11 cellular contexts compared by ENCODE assay signal in the genomic region with DNA sequence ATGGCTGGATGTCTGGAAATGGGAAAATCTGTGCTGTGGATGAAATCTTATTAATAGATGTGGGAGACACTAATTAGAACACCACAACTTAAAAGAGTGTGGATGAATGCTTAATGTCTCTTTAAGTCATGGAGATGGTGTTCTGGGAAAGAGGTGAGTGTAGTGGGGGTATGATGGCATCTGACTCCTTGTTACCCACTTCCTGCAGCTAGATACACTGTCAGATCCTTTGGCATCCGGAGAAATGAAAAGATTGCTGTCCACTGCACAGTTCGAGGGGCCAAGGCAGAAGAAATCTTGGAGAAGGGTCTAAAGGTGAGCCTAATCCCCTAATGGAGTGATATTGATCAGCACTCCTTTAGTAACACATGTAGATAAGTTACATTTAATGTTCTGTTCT. TPM values are rescaled to one million over a fixed set of nuclear protein-coding genes. Genes with fewer than 3 reads are reported as not detected.
A peak's percentile ranks its signal among the peaks of the same experiment; 100 is the strongest.
DNase-seq lines count a peak whose midpoint lies in the region; ATAC-seq and TF ChIP-seq lines count a peak whose summit lies in the region.
"Had no signal": no experiment of that assay in that cellular context is flagged by ENCODE, and none has a peak within 500 bp of the region (broad histone marks: within the 10 kb centered on the region; RNA-seq: fewer than 3 reads in every experiment).

No MANE protein-coding gene starts in this region.

- H3K36me3 Mint-ChIP-seq in MCF 10A (ENCODE audit: insufficient read depth, unreplicated experiment), result peaks cover 73% of the 10 kb centered on the region
- peaks cover 69% of the 10 kb centered on the region for H3K36me3 Mint-ChIP-seq in activated CD8-positive, alpha-beta T cell treated with anti-CD3 and anti-CD28 coated beads for 36 hours (ENCODE audit: low read depth)

- no peaks in the 10 kb centered on the region for H3K9me3 Mint-ChIP-seq in MCF 10A (ENCODE audit: unreplicated experiment)
- no peaks in the 10 kb centered on the region for H3K9me3 Mint-ChIP-seq in activated CD8-positive, alpha-beta T cell treated with anti-CD3 and anti-CD28 coated beads for 36 hours

- peak overlapping the region; percentile 39 for H3K27ac Mint-ChIP-seq in MCF 10A (ENCODE audit: low read depth, unreplicated experiment)
- H3K27ac Mint-ChIP-seq in activated CD8-positive, alpha-beta T cell treated with anti-CD3 and anti-CD28 coated beads for 36 hours, result peak overlapping the region; percentile 98

- peaks cover 40% of the 10 kb centered on the region for H3K4me1 Mint-ChIP-seq in MCF 10A (ENCODE audit: insufficient read depth, unreplicated experiment)
- H3K4me1 Mint-ChIP-seq in activated CD8-positive, alpha-beta T cell treated with anti-CD3 and anti-CD28 coated beads for 36 hours (ENCODE audit: low read depth), result peaks cover 60% of the 10 kb centered on the region

- ATAC-seq in activated CD8-positive, alpha-beta T cell treated with anti-CD3 and anti-CD28 coated beads for 36 hours, result no peak

- peak overlapping the region; percentile 88 for H3K4me3 Mint-ChIP-seq in MCF 10A (ENCODE audit: unreplicated experiment)
- H3K4me3 Mint-ChIP-seq in activated CD8-positive, alpha-beta T cell treated with anti-CD3 and anti-CD28 coated beads for 36 hours, result peak overlapping the region; percentile 95

- POLR2A ChIA-PET in MCF 10A (lab: Yijun Ruan, JAX), result interaction anchor here (0.6 to 5.0 kb wide), 7 partner anchors 51 to 264 kb away, joined by 3 to 95 read pairs (median 5); partner anchors contain the start of genes ELOA and ID3
- POLR2A ChIA-PET in activated CD8-positive, alpha-beta T cell treated with anti-CD3 and anti-CD28 coated beads for 36 hours (lab: Charles Lee), result interaction anchor here (1.1 to 4.3 kb wide), 4 partner anchors 9 to 148 kb away, joined by 3 to 24 read pairs (median 6); partner anchors contain the start of gene ELOA

- no peak for TF ChIP-seq EP300 in suprapubic skin (IDR thresholded peaks at IDR 0.05)

- peaks cover 69% of the 10 kb centered on the region for H3K79me2 ChIP-seq in hepatocyte

- no peaks in the 10 kb centered on the region for H3K9me3 ChIP-seq in breast epithelium
- H3K9me3 ChIP-seq in hepatocyte (ENCODE audit: low read depth), result no peaks in the 10 kb centered on the region
- no peaks in the 10 kb centered on the region for H3K9me3 ChIP-seq in suprapubic skin
- no peaks in the 10 kb centered on the region for H3K9me3 ChIP-seq in thyroid gland

- H3K27ac ChIP-seq in breast epithelium, result peak overlapping the region in 1 of 2 donors; percentile 29
- H3K27ac ChIP-seq in hepatocyte, result no peak overlapping the region
- no peak overlapping the region for H3K27ac ChIP-seq in suprapubic skin
- no peak overlapping the region for H3K27ac ChIP-seq in thyroid gland

- H2AFZ ChIP-seq in hepatocyte, result no peak overlapping the region

- H3K27me3 ChIP-seq in breast epithelium, result no peaks in the 10 kb centered on the region
- no peaks in the 10 kb centered on the region for H3K27me3 ChIP-seq in hepatocyte
- H3K27me3 ChIP-seq in suprapubic skin, result no peaks in the 10 kb centered on the region
- H3K27me3 ChIP-seq in thyroid gland, result no peaks in the 10 kb centered on the region

- WGBS in hepatocyte (ENCODE audit: low lambda C conversion rate, missing lambda C conversion rate), result 74% methylated on average over 2 of the region's 2 CpGs
- WGBS in suprapubic skin, result 66% methylated on average over 2 of the region's 2 CpGs
- WGBS in thyroid gland, 2 donors, result 68 to 69% methylated on average over 2 of the region's 2 CpGs

- H3K4me1 ChIP-seq in breast epithelium, result peaks cover 0 to 18% of the 10 kb centered on the region in 2 donors
- peaks cover 26% of the 10 kb centered on the region for H3K4me1 ChIP-seq in hepatocyte (ENCODE audit: insufficient read depth)
- H3K4me1 ChIP-seq in suprapubic skin, result peaks cover 50% of the 10 kb centered on the region
- H3K4me1 ChIP-seq in thyroid gland, result peaks cover 10 to 24% of the 10 kb centered on the region in 2 donors

- no peak for TF ChIP-seq CTCF in MCF 10A (IDR thresholded peaks at IDR 0.05; ENCODE audit: unreplicated experiment)
- TF ChIP-seq CTCF in breast epithelium (IDR thresholded peaks at IDR 0.05), result no peak
- TF ChIP-seq CTCF in activated CD8-positive, alpha-beta T cell treated with anti-CD3 and anti-CD28 coated beads for 36 hours (IDR thresholded peaks at IDR 0.05), result no peak
- no peak for TF ChIP-seq CTCF in hepatocyte (IDR thresholded peaks at IDR 0.05; ENCODE audit: poor library complexity)
- no peak for TF ChIP-seq CTCF in suprapubic skin (IDR thresholded peaks at IDR 0.05)
- TF ChIP-seq CTCF in thyroid gland (IDR thresholded peaks at IDR 0.05), result no peak

- no peaks in the 10 kb centered on the region for H3K36me3 ChIP-seq in breast epithelium
- no peaks in the 10 kb centered on the region for H3K36me3 ChIP-seq in hepatocyte (replicated peaks; ENCODE audit: insufficient read depth, low read depth)
- H3K36me3 ChIP-seq in suprapubic skin, result peaks cover 52% of the 10 kb centered on the region
- peaks cover 42 to 47% of the 10 kb centered on the region in 2 donors for H3K36me3 ChIP-seq in thyroid gland

- no peaks in the 10 kb centered on the region for H3K27me3 Mint-ChIP-seq in MCF 10A (ENCODE audit: insufficient read depth, unreplicated experiment)
- no peaks in the 10 kb centered on the region for H3K27me3 Mint-ChIP-seq in activated CD8-positive, alpha-beta T cell treated with anti-CD3 and anti-CD28 coated beads for 36 hours

- no peak for DNase-seq in MCF 10A (ENCODE audit: unreplicated experiment)
- no peak for DNase-seq in breast epithelium (ENCODE audit: low spot score in 2 of 2)
- no peak for DNase-seq in activated CD8-positive, alpha-beta T cell treated with anti-CD3 and anti-CD28 coated beads for 36 hours
- no peak for DNase-seq in hepatocyte (ENCODE audit: low spot score)
- no peak for DNase-seq in suprapubic skin (ENCODE audit: low spot score in 2 of 2)
- no peak for DNase-seq in retina
- no peak for DNase-seq in thyroid gland
- DNase-seq in NCI-H1694 (lab: John Stamatoyannopoulos, UW), result no peak
- DNase-seq: effector CD4-positive, alpha-beta T cell; midbrain; NCI-H2081 treated with DMSO at 0.1 percent for 48 hours had no signal

- intact Hi-C loops in MCF 10A (cut with micrococcal nuclease), result no loop called here
- intact Hi-C loops in breast epithelium (cut with DNase I; ENCODE audit: low total_unique reads), result no loop called here
- intact Hi-C loops in activated CD8-positive, alpha-beta T cell treated with anti-CD3 and anti-CD28 coated beads for 36 hours (cut with micrococcal nuclease), result no loop called here
- intact Hi-C loops in thyroid gland (cut with DNase I), result loop anchor here (10.0 kb wide), 1 partner anchor 51 kb away; the partner anchor contains the start of gene ELOA

- no peaks in the 10 kb centered on the region for H3K9me2 ChIP-seq in hepatocyte (replicated peaks; ENCODE audit: insufficient read depth)

- CTCF ChIA-PET in MCF 10A (lab: Yijun Ruan, JAX), result interaction anchor here (1.2 kb wide), 3 partner anchors 9 to 78 kb away, joined by 3 to 4 read pairs (median 3); no protein-coding TSS in a partner anchor
- CTCF ChIA-PET in activated CD8-positive, alpha-beta T cell treated with anti-CD3 and anti-CD28 coated beads for 36 hours (lab: Charles Lee), result no interaction called here

- peak overlapping the region in 1 of 3 donors; percentile 79 for H3K4me3 ChIP-seq in breast epithelium
- H3K4me3 ChIP-seq in hepatocyte, result peak overlapping the region; percentile 94
- peak overlapping the region; percentile 87 for H3K4me3 ChIP-seq in suprapubic skin
- no peak overlapping the region for H3K4me3 ChIP-seq in thyroid gland (replicated peaks in 1 of 3)

- TF ChIP-seq POLR2A in breast epithelium (IDR thresholded peaks at IDR 0.05) (no peak), suprapubic skin (IDR thresholded peaks at IDR 0.05) (no peak), thyroid gland (IDR thresholded peaks at IDR 0.05) (no peak)

- peak overlapping the region; percentile 94 for H3K4me2 ChIP-seq in hepatocyte

- H4K20me1 ChIP-seq in hepatocyte (ENCODE audit: insufficient read depth, poor library complexity, severe bottlenecking), result peaks cover 64% of the 10 kb centered on the region

- BruUV-seq in MCF 10A (replicated peaks; lab: Mats Ljungman, UMichigan), result no TSS peak

RNA-seq across cellular contexts. Expression of gene RPL11, which starts 2.0 kb away (rescaled TPM):
- total RNA-seq in MCF 10A (2022) (1,201 and 1,563 TPM in 2 replicates), breast epithelium (1,000 to 10,000 TPM; 1,191 to 1,487 (median 1,340) TPM), hepatocyte (828 and 862 TPM in 2 replicates), suprapubic skin (1,000 to 10,000 TPM in 3 of 4 donors, 100 to 1,000 TPM in 1; 864 to 1,286 (median 1,238) TPM), thyroid gland (1,000 to 10,000 TPM in 1 of 4 donors, 100 to 1,000 TPM in 3; 669 to 1,720 (median 801) TPM)
- total RNA-seq in activated CD8-positive, alpha-beta T cell treated with anti-CD3 and anti-CD28 coated beads for 36 hours, result 1,000 to 10,000 TPM; 1,493 to 1,569 TPM
- 526 and 593 TPM in 2 replicates for polyA plus RNA-seq in hepatocyte

RNA-seq across cellular contexts. Expression of gene ELOA, which starts 49.7 kb away (rescaled TPM):
- total RNA-seq in MCF 10A (2022) (68.3 and 69.1 TPM in 2 replicates), breast epithelium (10 to 100 TPM; 30.3 to 61.9 (median 32.8) TPM), hepatocyte (25.6 and 28.3 TPM in 2 replicates), suprapubic skin (10 to 100 TPM; 38.2 to 58.2 (median 42.8) TPM), thyroid gland (10 to 100 TPM; 33.3 to 49.9 (median 40.5) TPM)
- total RNA-seq in activated CD8-positive, alpha-beta T cell treated with anti-CD3 and anti-CD28 coated beads for 36 hours, result 10 to 100 TPM; 29.7 to 29.9 TPM
- polyA plus RNA-seq in hepatocyte, result 26.0 and 27.0 TPM in 2 replicates

Comparison
In these comparisons a context has a peak if more than half of its experiments do, and no peak if none do; other contexts are left out.
1. H3K4me3 ChIP-seq: peak in hepatocyte (single experiment) and suprapubic skin (single experiment); none in thyroid gland (0 of 3).